Comparison of ENCODE assay signal across 18 cellular contexts in genomic region chr6:20539387-20539786, GRCh38.
"Had no signal": no experiment of that assay in that cellular context is flagged by ENCODE, and none has a peak within 500 bp of the region (broad histone marks: within the 10 kb centered on the region; RNA-seq: fewer than 3 reads in every experiment).

No MANE protein-coding gene starts in this region.

- H3K27me3 ChIP-seq: cardiac muscle cell, pancreas, sigmoid colon, spleen had no signal

- H3K27ac ChIP-seq: cardiac muscle cell, pancreas, sigmoid colon, spleen had no signal

- H3K27ac Mint-ChIP-seq: activated B cell treated with CpG ODN at 0.5 μM for 24 hours; activated CD4-positive, alpha-beta memory T cell treated with anti-CD3 and anti-CD28 coated beads for 36 hours; activated naive CD4-positive, alpha-beta T cell treated with anti-CD3 and anti-CD28 coated beads, Interleukin-2, amount 50 U/mL, for 24 hours; stimulated activated naive B cell treated with anti-CD40 and anti-IgM and Interleukin-4, amounts not matched to agents 10 μg/mL and 1 μg/mL and 100 μg/mL, for 72 hours had no signal

- H3K4me3 ChIP-seq: cardiac muscle cell, mucosa of descending colon, pancreas, sigmoid colon, spleen had no signal

- H3K4me3 Mint-ChIP-seq: activated B cell treated with CpG ODN at 0.5 μM for 24 hours; activated CD4-positive, alpha-beta memory T cell treated with anti-CD3 and anti-CD28 coated beads for 36 hours; activated naive CD4-positive, alpha-beta T cell treated with anti-CD3 and anti-CD28 coated beads, Interleukin-2, amount 50 U/mL, for 24 hours; dendritic cell treated with granulocyte-macrophage colony-stimulating factor and Interleukin-4, amounts not matched to agents 40 ng/mL and 50 ng/mL, for 4 days; stimulated activated naive B cell treated with anti-CD40 and anti-IgM and Interleukin-4, amounts not matched to agents 10 μg/mL and 1 μg/mL and 100 μg/mL, for 72 hours had no signal

- H3K27me3 Mint-ChIP-seq: activated B cell treated with CpG ODN at 0.5 μM for 24 hours; activated CD4-positive, alpha-beta memory T cell treated with anti-CD3 and anti-CD28 coated beads for 36 hours; activated naive CD4-positive, alpha-beta T cell treated with anti-CD3 and anti-CD28 coated beads, Interleukin-2, amount 50 U/mL, for 24 hours; dendritic cell treated with granulocyte-macrophage colony-stimulating factor and Interleukin-4, amounts not matched to agents 40 ng/mL and 50 ng/mL, for 4 days; naive B cell; stimulated activated naive B cell treated with anti-CD40 and anti-IgM and Interleukin-4, amounts not matched to agents 10 μg/mL and 1 μg/mL and 100 μg/mL, for 72 hours had no signal

- H3K9me3 ChIP-seq: mucosa of descending colon, pancreas, sigmoid colon, spleen had no signal

- ATAC-seq: mucosa of descending colon; pancreas; stimulated activated naive B cell treated with anti-CD40 and anti-IgM and Interleukin-4, amounts not matched to agents 10 μg/mL and 1 μg/mL and 100 μg/mL, for 72 hours had no signal

- DNase-seq: activated B cell treated with CpG ODN at 0.5 μM for 24 hours; activated CD4-positive, alpha-beta memory T cell treated with anti-CD3 and anti-CD28 coated beads for 36 hours; activated CD4-positive, alpha-beta T cell treated with anti-CD3 and anti-CD28 coated beads for 4 hours; activated effector memory CD4-positive, alpha-beta T cell treated with anti-CD3 and anti-CD28 coated beads, Interleukin-2, amount 50 U/mL, for 16 hours; amniotic stem cell; effector CD8-positive, alpha-beta T cell; mesenchymal stem cell; mucosa of descending colon; naive B cell; pancreas; sigmoid colon; spleen; stimulated activated CD4-positive, alpha-beta T cell treated with anti-CD3 and anti-CD28 coated beads, Interleukin-4, amount 100 ng/mL, for 4 hours; stimulated activated naive B cell treated with anti-CD40 and anti-IgM and Interleukin-4, amounts not matched to agents 10 μg/mL and 1 μg/mL and 100 μg/mL, for 72 hours; T-helper 9 cell had no signal

- H3K36me3 ChIP-seq: cardiac muscle cell, pancreas, sigmoid colon had no signal

- H3K9me3 Mint-ChIP-seq: activated B cell treated with CpG ODN at 0.5 μM for 24 hours; activated CD4-positive, alpha-beta memory T cell treated with anti-CD3 and anti-CD28 coated beads for 36 hours; activated naive CD4-positive, alpha-beta T cell treated with anti-CD3 and anti-CD28 coated beads, Interleukin-2, amount 50 U/mL, for 24 hours; dendritic cell treated with granulocyte-macrophage colony-stimulating factor and Interleukin-4, amounts not matched to agents 40 ng/mL and 50 ng/mL, for 4 days; naive B cell; stimulated activated naive B cell treated with anti-CD40 and anti-IgM and Interleukin-4, amounts not matched to agents 10 μg/mL and 1 μg/mL and 100 μg/mL, for 72 hours had no signal
